ENCODE assay signal across 25 cellular contexts in the genomic region with DNA sequence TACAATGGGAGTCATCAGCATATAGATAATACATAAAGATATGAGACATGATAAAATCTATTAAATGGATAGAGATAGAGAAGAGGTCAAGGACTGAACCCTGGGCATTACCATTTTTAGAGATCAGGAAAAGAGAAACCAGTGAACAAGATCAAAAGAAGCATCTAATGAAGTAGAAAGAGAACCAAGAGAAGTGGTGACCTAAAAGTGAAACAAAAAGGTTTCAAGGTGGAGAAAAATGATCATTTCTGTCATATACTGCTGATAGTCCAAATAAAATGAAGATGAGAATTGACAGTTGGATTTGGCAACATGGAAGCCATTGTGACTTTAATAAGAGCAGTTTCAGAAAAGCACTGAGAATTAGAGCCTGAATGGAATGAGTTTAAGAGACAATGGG.
"Had no signal": no experiment of that assay in that cellular context is flagged by ENCODE, and none has a peak within 500 bp of the region (broad histone marks: within the 10 kb centered on the region; RNA-seq: fewer than 3 reads in every experiment).

No MANE protein-coding gene starts in this region.

- H3K27ac Mint-ChIP-seq: activated CD4-positive, alpha-beta memory T cell treated with anti-CD3 and anti-CD28 coated beads, Interleukin-2, amount 10 ng/mL, durations not matched to agents 7 days and 5 days; activated CD4-positive, alpha-beta T cell treated with anti-CD3 and anti-CD28 coated beads, Interleukin-2, amount 10 ng/mL, durations not matched to agents 24 days and 14 days; activated naive CD4-positive, alpha-beta T cell treated with anti-CD3 and anti-CD28 coated beads, Interleukin-2, amount 50 U/mL, for 72 hours; dendritic cell treated with granulocyte-macrophage colony-stimulating factor and Interleukin-4, amounts not matched to agents 40 ng/mL and 50 ng/mL, for 4 days; immature natural killer cell; stimulated activated naive B cell treated with anti-CD40 and anti-IgM and Interleukin-4, amounts not matched to agents 10 μg/mL and 1 μg/mL and 100 μg/mL, for 72 hours had no signal

- H3K9me3 ChIP-seq: ascending aorta, left lung, transverse colon, uterus had no signal

- H3K79me2 ChIP-seq: hepatocyte had no signal

- H3K9me3 Mint-ChIP-seq: activated CD4-positive, alpha-beta memory T cell treated with anti-CD3 and anti-CD28 coated beads, Interleukin-2, amount 10 ng/mL, durations not matched to agents 7 days and 5 days; activated CD4-positive, alpha-beta T cell treated with anti-CD3 and anti-CD28 coated beads, Interleukin-2, amount 10 ng/mL, durations not matched to agents 24 days and 14 days; activated naive CD4-positive, alpha-beta T cell treated with anti-CD3 and anti-CD28 coated beads, Interleukin-2, amount 50 U/mL, for 72 hours; dendritic cell treated with granulocyte-macrophage colony-stimulating factor and Interleukin-4, amounts not matched to agents 40 ng/mL and 50 ng/mL, for 4 days; immature natural killer cell; stimulated activated naive B cell treated with anti-CD40 and anti-IgM and Interleukin-4, amounts not matched to agents 10 μg/mL and 1 μg/mL and 100 μg/mL, for 72 hours had no signal

- H3K36me3 ChIP-seq: ascending aorta, brain microvascular endothelial cell, left lung, transverse colon, uterus had no signal

- H3K27me3 ChIP-seq: ascending aorta, brain microvascular endothelial cell, hepatocyte, transverse colon, uterus had no signal

- H3K36me3 Mint-ChIP-seq: activated naive CD4-positive, alpha-beta T cell treated with anti-CD3 and anti-CD28 coated beads, Interleukin-2, amount 50 U/mL, for 72 hours; immature natural killer cell; naive B cell; stimulated activated naive B cell treated with anti-CD40 and anti-IgM and Interleukin-4, amounts not matched to agents 10 μg/mL and 1 μg/mL and 100 μg/mL, for 72 hours had no signal

- H3K27me3 Mint-ChIP-seq: naive B cell; stimulated activated naive B cell treated with anti-CD40 and anti-IgM and Interleukin-4, amounts not matched to agents 10 μg/mL and 1 μg/mL and 100 μg/mL, for 72 hours had no signal

- H3K4me1 ChIP-seq: ascending aorta, left lung, transverse colon, uterus had no signal

- FAIRE-seq: small intestine had no signal

- H3K4me2 ChIP-seq: hepatocyte had no signal

- H3K4me3 Mint-ChIP-seq: activated CD4-positive, alpha-beta memory T cell treated with anti-CD3 and anti-CD28 coated beads, Interleukin-2, amount 10 ng/mL, durations not matched to agents 7 days and 5 days; activated CD4-positive, alpha-beta T cell treated with anti-CD3 and anti-CD28 coated beads, Interleukin-2, amount 10 ng/mL, durations not matched to agents 24 days and 14 days; dendritic cell treated with granulocyte-macrophage colony-stimulating factor and Interleukin-4, amounts not matched to agents 40 ng/mL and 50 ng/mL, for 4 days; immature natural killer cell; naive B cell; stimulated activated naive B cell treated with anti-CD40 and anti-IgM and Interleukin-4, amounts not matched to agents 10 μg/mL and 1 μg/mL and 100 μg/mL, for 72 hours had no signal

- H3K4me3 ChIP-seq: ascending aorta, hepatocyte, left lung, lung, transverse colon, uterus had no signal

- H3K4me1 Mint-ChIP-seq: immature natural killer cell had no signal

- H3K27ac ChIP-seq: ascending aorta, brain microvascular endothelial cell, hepatocyte, left lung, transverse colon, uterus, VCaP had no signal

- DNase-seq: activated CD4-positive, alpha-beta memory T cell treated with anti-CD3 and anti-CD28 coated beads, Interleukin-2, amount 10 ng/mL, durations not matched to agents 7 days and 5 days; activated CD4-positive, alpha-beta T cell treated with anti-CD3 and anti-CD28 coated beads, Interleukin-2, amount 10 ng/mL, durations not matched to agents 24 days and 14 days; activated gamma-delta T cell treated with Interleukin-2 at 50 U/mL for 16 hours; activated T-cell treated with anti-CD3 and anti-CD28 coated beads for 4 hours; brain microvascular endothelial cell; caudate nucleus; effector CD4-positive, alpha-beta T cell; erythroblast; foreskin melanocyte; immature natural killer cell; left lung; naive B cell; small intestine; stimulated activated CD4-positive, alpha-beta T cell treated with anti-CD3 and anti-CD28 coated beads, Interleukin-2, amount 100 ng/mL, for 24 hours; stimulated activated naive B cell treated with anti-CD40 and anti-IgM and Interleukin-4, amounts not matched to agents 10 μg/mL and 1 μg/mL and 100 μg/mL, for 72 hours; transverse colon; uterus had no signal

- H2AFZ ChIP-seq: hepatocyte had no signal

- ATAC-seq: activated CD4-positive, CD25-positive, alpha-beta regulatory T cell treated with anti-CD3 and anti-CD28 coated beads, Interleukin-2, amount 50 U/mL, for 24 hours; left lung; sciatic nerve had no signal
